In the genomic region with DNA sequence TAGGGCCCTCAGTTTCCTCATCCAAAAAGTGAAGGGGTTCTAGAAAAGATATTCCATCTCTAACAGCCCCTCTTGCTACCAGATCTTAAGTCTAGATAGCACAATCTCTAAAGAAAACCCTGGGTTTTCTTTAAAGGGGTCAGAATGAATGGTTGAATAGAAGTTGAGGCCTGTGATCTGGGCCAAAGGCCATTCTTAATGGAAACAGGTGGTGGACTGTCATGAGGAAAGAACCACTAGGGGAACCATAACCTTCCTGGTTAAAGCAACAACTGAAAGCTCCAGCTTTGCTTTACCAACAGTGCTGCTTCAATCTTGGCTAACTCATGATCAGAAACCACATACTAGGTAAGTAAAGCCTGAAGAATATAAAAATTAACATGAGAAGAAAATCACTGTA, we compare ENCODE assay signal across 8 cellular contexts. TPM values are rescaled to one million over a fixed set of nuclear protein-coding genes. Genes with fewer than 3 reads are reported as not detected.
DNase-seq lines count a peak whose midpoint lies in the region; ATAC-seq and TF ChIP-seq lines count a peak whose summit lies in the region.

No MANE protein-coding gene starts in this region.

- peaks cover 43% of the 10 kb centered on the region for H3K36me3 Mint-ChIP-seq in activated CD8-positive, alpha-beta T cell treated with anti-CD3 and anti-CD28 coated beads for 36 hours (ENCODE audit: low read depth)

- H3K27ac ChIP-seq in DND-41 (ENCODE audit: low read length): peak overlapping the region; percentile 6; the same call in 1 of the 2 replicates
- peak overlapping the region; percentile 84 for H3K27ac ChIP-seq in HL-60 (replicated peaks)
- H3K27ac ChIP-seq in iPS-20b (ENCODE audit: low read length): no peak overlapping the region
- H3K27ac ChIP-seq in transverse colon: peak overlapping the region; percentile 94 to 97 (median 96)

- peak overlapping the region; percentile 87 for H3K4me2 ChIP-seq in DND-41 (ENCODE audit: insufficient read depth, low read length)

- H3K9me3 Mint-ChIP-seq in activated CD8-positive, alpha-beta T cell treated with anti-CD3 and anti-CD28 coated beads for 36 hours: no peaks in the 10 kb centered on the region

- H3K4me1 ChIP-seq in DND-41 (ENCODE audit: insufficient read depth, low read length) (peaks cover 47% of the 10 kb centered on the region), iPS-20b (ENCODE audit: insufficient read depth, low read length) (peaks cover 13% of the 10 kb centered on the region), transverse colon (peaks cover 19 to 52% (median 22%) of the 10 kb centered on the region in 4 donors)

- H3K36me3 ChIP-seq in DND-41 (ENCODE audit: insufficient read depth, low read length) (peaks cover 26% of the 10 kb centered on the region), iPS-20b (ENCODE audit: insufficient read depth, low read depth, low read length) (peaks cover 25% of the 10 kb centered on the region; the same call in 1 of the 2 replicates), transverse colon (no peaks in the 10 kb centered on the region)

- H3K79me2 ChIP-seq in DND-41 (ENCODE audit: insufficient read depth, low read length): peaks cover 77% of the 10 kb centered on the region

- DNase-seq in DND-41 (no peak), HL-60 (ENCODE audit: low read depth in 1 of 2, low spot score in 1 of 2) (peak in 1 of 2 experiments; percentile 28), transverse colon (no peak), NCI-H146 treated with DMSO at 0.1 percent for 48 hours (lab: John Stamatoyannopoulos, UW; ENCODE audit: unreplicated experiment) (no peak), retina (no peak), COLO668 (lab: John Stamatoyannopoulos, UW; ENCODE audit: unreplicated experiment) (no peak)
- no peak for DNase-seq in activated CD8-positive, alpha-beta T cell treated with anti-CD3 and anti-CD28 coated beads for 36 hours

- H3K27me3 ChIP-seq in DND-41 (ENCODE audit: insufficient read depth, low read length, poor library complexity): no peaks in the 10 kb centered on the region
- no peaks in the 10 kb centered on the region for H3K27me3 ChIP-seq in HL-60 (ENCODE audit: insufficient read depth, poor library complexity, severe bottlenecking)
- H3K27me3 ChIP-seq in iPS-20b (ENCODE audit: insufficient read depth, low read length): no peaks in the 10 kb centered on the region
- no peaks in the 10 kb centered on the region for H3K27me3 ChIP-seq in transverse colon

- H3K9me3 ChIP-seq in DND-41 (ENCODE audit: insufficient read depth, low read length, severe bottlenecking) (no peaks in the 10 kb centered on the region), iPS-20b (ENCODE audit: insufficient read depth, low read depth, low read length) (no peaks in the 10 kb centered on the region), transverse colon (no peaks in the 10 kb centered on the region)

- no peaks in the 10 kb centered on the region for H3K27me3 Mint-ChIP-seq in activated CD8-positive, alpha-beta T cell treated with anti-CD3 and anti-CD28 coated beads for 36 hours

- TF ChIP-seq POLR2A in transverse colon (IDR thresholded peaks at IDR 0.05): no peak

- peak overlapping the region; percentile 92 for H3K27ac Mint-ChIP-seq in activated CD8-positive, alpha-beta T cell treated with anti-CD3 and anti-CD28 coated beads for 36 hours

- peak overlapping the region; percentile 92 for H3K4me3 Mint-ChIP-seq in activated CD8-positive, alpha-beta T cell treated with anti-CD3 and anti-CD28 coated beads for 36 hours

- in situ Hi-C loops in transverse colon (cut with MboI; ENCODE audit: low pct_ligation_motif_present in 1 of 4, low pct_unique_long_range_greater_than_20kb in 1 of 4, low sequenced_read_pairs in 3 of 4): loop anchor here in 1 of 4 donors (25.0 kb wide), 1 partner anchor 89 kb away; no protein-coding TSS in a partner anchor

- H3K9ac ChIP-seq in DND-41 (ENCODE audit: low read depth, low read length): peak overlapping the region; percentile 71
- H3K9ac ChIP-seq in iPS-20b (ENCODE audit: low read depth, low read length): peak overlapping the region; percentile 85; the same call in 1 of the 2 replicates

- TF ChIP-seq EP300 in transverse colon (IDR thresholded peaks at IDR 0.05; ENCODE audit: low read depth): no peak

- POLR2A ChIA-PET in activated CD8-positive, alpha-beta T cell treated with anti-CD3 and anti-CD28 coated beads for 36 hours (lab: Charles Lee): interaction anchor here (0.6 to 3.6 kb wide), 12 partner anchors 8 to 105 kb away, joined by 3 to 29 read pairs (median 6); partner anchors contain the start of genes FAM180B, KBTBD4, NDUFS3 and PTPMT1

- peaks cover 54% of the 10 kb centered on the region for H4K20me1 ChIP-seq in DND-41 (ENCODE audit: insufficient read depth, low read length)

- H3K4me3 ChIP-seq in DND-41 (ENCODE audit: low read depth in 1 of 2, low read length in 2 of 2): peak overlapping the region in 1 of 2 experiments; percentile 78; a peak in 3 of 4 replicates
- H3K4me3 ChIP-seq in HL-60 (replicated peaks; ENCODE audit: insufficient read depth, low read length): peak overlapping the region; percentile 98; the same call in 1 of the 2 replicates
- peak overlapping the region; percentile 84 for H3K4me3 ChIP-seq in iPS-20b (ENCODE audit: low read length)
- peak overlapping the region in 2 of 4 donors; percentile 92 to 95 for H3K4me3 ChIP-seq in transverse colon

- TF ChIP-seq CTCF in DND-41 (IDR thresholded peaks at IDR 0.05; ENCODE audit: borderline replicate concordance, extremely low read depth, low read length, poor library complexity, severe bottlenecking) (peak; percentile 43), HL-60 (IDR thresholded peaks at IDR 0.05; ENCODE audit: insufficient read depth, low read length) (peak; percentile 26), transverse colon (IDR thresholded peaks at IDR 0.05) (peak; percentile 20 to 49 (median 25))
- TF ChIP-seq CTCF in activated CD8-positive, alpha-beta T cell treated with anti-CD3 and anti-CD28 coated beads for 36 hours (IDR thresholded peaks at IDR 0.05): no peak

- H3K4me1 Mint-ChIP-seq in activated CD8-positive, alpha-beta T cell treated with anti-CD3 and anti-CD28 coated beads for 36 hours (ENCODE audit: low read depth): peaks cover 48% of the 10 kb centered on the region

- intact Hi-C loops in activated CD8-positive, alpha-beta T cell treated with anti-CD3 and anti-CD28 coated beads for 36 hours (cut with micrococcal nuclease): loop anchor here (5.0 kb wide), 1 partner anchor 34 kb away; no protein-coding TSS in a partner anchor
- intact Hi-C loops in transverse colon (cut with DNase I; ENCODE audit: low total_unique reads): no loop called here

- ATAC-seq in DND-41 (ENCODE audit: insufficient read depth, low read depth): no peak
- ATAC-seq in activated CD8-positive, alpha-beta T cell treated with anti-CD3 and anti-CD28 coated beads for 36 hours: no peak

- CTCF ChIA-PET in activated CD8-positive, alpha-beta T cell treated with anti-CD3 and anti-CD28 coated beads for 36 hours (lab: Charles Lee): interaction anchor here (1.2 to 4.4 kb wide), 6 partner anchors 11 to 42 kb away, joined by 3 to 44 read pairs (median 4); partner anchors contain the start of genes KBTBD4 and NDUFS3

- H2AFZ ChIP-seq in DND-41 (ENCODE audit: low read depth, low read length): no peak overlapping the region

RNA-seq across cellular contexts. Expression of gene CELF1, which starts 1.8 kb away (rescaled TPM):
- 100 to 1,000 TPM; 120 to 122 TPM for total RNA-seq in activated CD8-positive, alpha-beta T cell treated with anti-CD3 and anti-CD28 coated beads for 36 hours
- 100 to 1,000 TPM in 2 of 4 donors, 10 to 100 TPM in 2; 82.9 to 248 (median 96.7) TPM for total RNA-seq in transverse colon

RNA-seq across cellular contexts. Expression of gene PTPMT1, which starts 14.3 kb away (rescaled TPM):
- 10 to 100 TPM; 44.1 to 46.7 TPM for total RNA-seq in activated CD8-positive, alpha-beta T cell treated with anti-CD3 and anti-CD28 coated beads for 36 hours
- 10 to 100 TPM; 19.1 to 79.1 (median 74.1) TPM for total RNA-seq in transverse colon

RNA-seq across cellular contexts. Expression of gene KBTBD4, which starts 27.7 kb away (rescaled TPM):
- 10 to 100 TPM; 15.4 to 16.3 TPM for total RNA-seq in activated CD8-positive, alpha-beta T cell treated with anti-CD3 and anti-CD28 coated beads for 36 hours
- 10 to 100 TPM in 3 of 4 donors, 1 to 10 TPM in 1; 9.4 to 20.3 (median 16.5) TPM for total RNA-seq in transverse colon

RNA-seq across cellular contexts. Expression of gene NDUFS3, which starts 27.8 kb away (rescaled TPM):
- 100 to 1,000 TPM; 129 to 138 TPM for total RNA-seq in activated CD8-positive, alpha-beta T cell treated with anti-CD3 and anti-CD28 coated beads for 36 hours
- total RNA-seq in transverse colon: 100 to 1,000 TPM in 3 of 4 donors, 10 to 100 TPM in 1; 72.6 to 256 (median 213) TPM

RNA-seq across cellular contexts. Expression of gene FAM180B, which starts 35.4 kb away (rescaled TPM):
- not detected for total RNA-seq in activated CD8-positive, alpha-beta T cell treated with anti-CD3 and anti-CD28 coated beads for 36 hours
- under 1 TPM in 1 of 4 donors, not detected in 3; 0.41 TPM for total RNA-seq in transverse colon
